9 cellular contexts compared by ENCODE assay signal in the genomic region with DNA sequence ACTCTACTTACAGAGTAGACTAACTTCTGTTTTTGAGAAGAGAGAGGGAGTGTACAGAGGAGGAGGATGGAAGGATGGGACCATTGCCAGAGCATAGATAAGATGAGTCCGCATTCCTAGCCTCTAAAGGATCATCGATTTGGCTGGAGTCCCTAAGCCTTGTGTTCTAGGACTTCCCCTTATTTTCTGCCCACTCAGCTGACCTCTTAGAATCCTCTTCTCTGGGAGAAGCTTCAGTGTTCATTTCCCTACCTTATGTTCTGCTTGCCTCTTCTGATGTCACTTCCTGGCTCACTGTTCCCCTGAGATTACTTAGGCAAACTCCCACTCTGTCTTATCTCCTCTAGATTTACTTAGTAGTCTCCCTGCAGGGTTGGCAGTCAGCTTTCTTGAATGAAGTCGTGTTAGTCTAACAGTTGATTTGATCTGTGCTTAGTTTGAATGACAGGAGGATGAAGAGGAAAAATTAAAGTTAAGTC.
DNase-seq lines count a peak whose midpoint lies in the region; ATAC-seq, FAIRE-seq and TF ChIP-seq lines count a peak whose summit lies in the region.
"Had no signal": no experiment of that assay in that cellular context is flagged by ENCODE, and none has a peak within 500 bp of the region (broad histone marks: within the 10 kb centered on the region; RNA-seq: fewer than 3 reads in every experiment).

No MANE protein-coding gene starts in this region.

- H3F3A ChIP-seq in MM.1S (ENCODE audit: insufficient read depth, low read length): peaks cover 16% of the 10 kb centered on the region

- H3K27me3 Mint-ChIP-seq in endodermal cell (ENCODE audit: insufficient read depth): peaks cover 2% of the 10 kb centered on the region
- no peaks in the 10 kb centered on the region for H3K27me3 Mint-ChIP-seq in CD4-positive, alpha-beta T cell
- no peaks in the 10 kb centered on the region for H3K27me3 Mint-ChIP-seq in Calu3 (ENCODE audit: unreplicated experiment)

- BruUV-seq in Calu3 (replicated peaks; lab: Mats Ljungman, UMichigan): no TSS peak

- DNase-seq in GM12865 (ENCODE audit: low read depth) (peak; percentile 44), MM.1S (no peak), endodermal cell (no peak), pancreas (peak in 2 of 6 donors; percentile 12 to 30), SHP77 treated with DMSO at 0.1 percent for 48 hours (lab: John Stamatoyannopoulos, UW) (no peak), Calu3 (no peak)
- no peak for DNase-seq in CD4-positive, alpha-beta T cell
- DNase-seq in activated CD4-positive, CD25-positive, alpha-beta regulatory T cell treated with anti-CD3 and anti-CD28 coated beads, Interleukin-2, amount 50 U/mL, for 72 hours: no peak
- DNase-seq: hippocampal formation had no signal

- peaks cover 3% of the 10 kb centered on the region for H3K36me3 Mint-ChIP-seq in endodermal cell (ENCODE audit: low read depth)
- H3K36me3 Mint-ChIP-seq in CD4-positive, alpha-beta T cell (ENCODE audit: low read depth): peaks cover 5% of the 10 kb centered on the region
- no peaks in the 10 kb centered on the region for H3K36me3 Mint-ChIP-seq in Calu3 (ENCODE audit: insufficient read depth, unreplicated experiment)

- FAIRE-seq in pancreas (lab: Jason Lieb, UNC): no peak

- peak; percentile 73 to 78 (median 76) for ATAC-seq in pancreas
- ATAC-seq in CD4-positive, alpha-beta T cell (ENCODE audit: poor library complexity): no peak

- H3K4me1 Mint-ChIP-seq in endodermal cell (peaks cover 38% of the 10 kb centered on the region), Calu3 (ENCODE audit: low read depth, unreplicated experiment) (peaks cover 10% of the 10 kb centered on the region)
- no peaks in the 10 kb centered on the region for H3K4me1 Mint-ChIP-seq in CD4-positive, alpha-beta T cell (ENCODE audit: low read depth)

- H3K9ac ChIP-seq in MM.1S (ENCODE audit: low read length) (no peak overlapping the region), endodermal cell (ENCODE audit: extremely low read depth, low read length, poor library complexity, severe bottlenecking) (no peak overlapping the region)

- no peaks in the 10 kb centered on the region for H3K36me3 ChIP-seq in MM.1S (replicated peaks; ENCODE audit: insufficient read depth, low read length)
- no peaks in the 10 kb centered on the region for H3K36me3 ChIP-seq in endodermal cell (ENCODE audit: control insufficient read depth, insufficient read depth, low read length)
- no peaks in the 10 kb centered on the region for H3K36me3 ChIP-seq in pancreas

- H3K27ac Mint-ChIP-seq in endodermal cell: peak overlapping the region; percentile 37
- no peak overlapping the region for H3K27ac Mint-ChIP-seq in CD4-positive, alpha-beta T cell
- no peak overlapping the region for H3K27ac Mint-ChIP-seq in Calu3 (ENCODE audit: unreplicated experiment)

- WGBS in endodermal cell (ENCODE audit: insufficient coverage in 1 of 2, insufficient read length in 1 of 2), 2 experiments: 71 to 96% methylated on average over 2 to 3 of the region's 3 CpGs
- 39 to 45% methylated on average over 3 of the region's 3 CpGs for WGBS in pancreas, 2 donors

- H3K4me1 ChIP-seq in MM.1S (ENCODE audit: low read length): peaks cover 33% of the 10 kb centered on the region
- H3K4me1 ChIP-seq in endodermal cell (ENCODE audit: control insufficient read depth, insufficient read depth, low read length): no peaks in the 10 kb centered on the region
- H3K4me1 ChIP-seq in pancreas: peaks cover 0 to 26% (median 6%) of the 10 kb centered on the region in 3 donors

- H3K4me3 Mint-ChIP-seq in endodermal cell (no peak overlapping the region), Calu3 (ENCODE audit: low read depth, unreplicated experiment) (no peak overlapping the region)
- H3K4me3 Mint-ChIP-seq in CD4-positive, alpha-beta T cell: no peak overlapping the region

- H3K9me3 Mint-ChIP-seq in endodermal cell (no peaks in the 10 kb centered on the region), Calu3 (ENCODE audit: low read depth, unreplicated experiment) (no peaks in the 10 kb centered on the region)
- no peaks in the 10 kb centered on the region for H3K9me3 Mint-ChIP-seq in CD4-positive, alpha-beta T cell

- no peaks in the 10 kb centered on the region for H4K20me1 ChIP-seq in MM.1S (ENCODE audit: insufficient read depth, low read length)

- CTCF ChIA-PET in CD4-positive, alpha-beta T cell (lab: Charles Lee): no interaction called here
- CTCF ChIA-PET in Calu3 (lab: Charles Lee): no interaction called here

- H3K9me2 ChIP-seq in MM.1S (replicated peaks; ENCODE audit: insufficient read depth, low read length): no peaks in the 10 kb centered on the region

- H3K4me3 ChIP-seq in GM12865 (ENCODE audit: low read depth, low read length) (no peak overlapping the region), MM.1S (ENCODE audit: low read length) (no peak overlapping the region), endodermal cell (ENCODE audit: low read length) (peak overlapping the region; percentile 15), pancreas (no peak overlapping the region)

- no peak overlapping the region for H3K4me2 ChIP-seq in MM.1S (ENCODE audit: low read depth, low read length)

- POLR2A ChIA-PET in CD4-positive, alpha-beta T cell (lab: Charles Lee): no interaction called here

- intact Hi-C loops in pancreas (cut with DNase I) (no loop called here), Calu3 (cut with micrococcal nuclease; ENCODE audit: unreplicated experiment) (no loop called here)
- intact Hi-C loops in CD4-positive, alpha-beta T cell (cut with DNase I, micrococcal nuclease): no loop called here

- no peaks in the 10 kb centered on the region for H3K79me2 ChIP-seq in MM.1S (ENCODE audit: low read length)

- no peaks in the 10 kb centered on the region for H3K9me3 ChIP-seq in MM.1S (replicated peaks; ENCODE audit: insufficient read depth, low read length)
- H3K9me3 ChIP-seq in endodermal cell (ENCODE audit: control insufficient read depth, low read length): no peaks in the 10 kb centered on the region
- H3K9me3 ChIP-seq in pancreas: no peaks in the 10 kb centered on the region
- H3K9me3 ChIP-seq in CD4-positive, alpha-beta T cell (ENCODE audit: control insufficient read depth, low read length): no peaks in the 10 kb centered on the region

- no peak overlapping the region for H2AFZ ChIP-seq in MM.1S (ENCODE audit: low read length)

- TF ChIP-seq CTCF in GM12865 (IDR thresholded peaks at IDR 0.05; ENCODE audit: insufficient read depth, low read depth, low read length, missing control alignments) (no peak), MM.1S (IDR thresholded peaks at IDR 0.05; ENCODE audit: low read length) (no peak), endodermal cell (conservative IDR thresholded peaks at IDR 0.05) (no peak), pancreas (IDR thresholded peaks at IDR 0.05) (no peak), Calu3 (IDR thresholded peaks at IDR 0.05; ENCODE audit: unreplicated experiment) (no peak)
- no peak for TF ChIP-seq CTCF in CD4-positive, alpha-beta T cell (IDR thresholded peaks at IDR 0.05)

- H3K27ac ChIP-seq in MM.1S (ENCODE audit: low read length) (peak overlapping the region; percentile 22; the same call in 1 of the 2 replicates), endodermal cell (ENCODE audit: low read depth, low read length) (no peak overlapping the region), pancreas (peak overlapping the region in 1 of 4 donors; percentile 42)
- no peak overlapping the region for H3K27ac ChIP-seq in CD4-positive, alpha-beta T cell (ENCODE audit: low read depth, low read length)

- H3K27me3 ChIP-seq in MM.1S (replicated peaks; ENCODE audit: insufficient read depth, low read length): no peaks in the 10 kb centered on the region
- no peaks in the 10 kb centered on the region for H3K27me3 ChIP-seq in endodermal cell (ENCODE audit: control insufficient read depth, insufficient read depth, low read length, poor library complexity, severe bottlenecking)
- H3K27me3 ChIP-seq in pancreas: no peaks in the 10 kb centered on the region
- H3K27me3 ChIP-seq in CD4-positive, alpha-beta T cell (ENCODE audit: control insufficient read depth, insufficient read depth, low read length): no peaks in the 10 kb centered on the region
